Comparison of ENCODE assay signal across 14 cellular contexts in the genomic region with DNA sequence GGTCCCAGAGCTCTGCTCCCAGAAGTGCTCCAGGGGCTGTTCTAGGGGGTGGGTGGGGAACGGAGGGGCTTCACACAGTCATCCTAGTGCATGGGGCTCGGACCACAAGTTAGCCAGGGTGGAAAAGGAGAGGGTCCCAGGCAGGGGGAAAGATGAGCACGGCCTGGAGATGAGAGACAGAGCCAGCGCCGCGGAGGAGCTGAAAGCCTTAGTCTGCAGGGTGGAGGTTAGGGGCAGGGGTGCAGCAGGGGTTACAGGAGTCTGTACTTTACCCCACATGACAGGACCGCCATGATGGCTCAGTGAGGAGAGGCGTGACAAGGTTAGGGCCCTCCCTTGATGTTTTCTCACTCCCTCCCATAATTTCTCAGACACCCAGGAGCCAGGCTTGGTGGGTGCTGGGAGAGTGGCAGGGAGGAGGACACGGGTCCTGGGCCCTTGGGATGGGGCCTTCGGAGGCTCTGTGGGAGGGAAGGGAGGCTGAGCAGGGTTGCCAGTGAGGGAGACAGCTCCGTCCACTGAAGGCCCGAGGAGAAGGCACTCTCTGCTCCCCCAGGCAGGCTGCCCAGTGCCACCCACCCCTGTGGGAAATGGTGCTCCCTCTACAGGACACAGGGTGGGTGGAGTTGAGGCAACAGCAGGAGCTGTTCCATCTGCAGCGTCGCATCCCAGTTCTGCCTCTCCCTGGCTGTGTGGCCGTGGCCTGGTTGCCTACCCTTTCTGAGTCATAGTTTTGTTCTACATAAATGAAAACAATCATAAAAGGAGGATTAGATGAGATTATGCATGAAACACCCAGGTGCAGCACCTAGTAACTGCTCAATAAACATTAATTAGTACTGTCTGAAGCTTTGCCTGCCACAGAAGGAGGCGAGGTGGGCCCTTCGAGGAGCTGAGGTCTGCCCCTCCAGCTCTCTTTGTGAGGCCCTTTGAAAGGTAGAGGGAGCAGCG.
DNase-seq lines count a peak whose midpoint lies in the region; ATAC-seq and TF ChIP-seq lines count a peak whose summit lies in the region.
"Had no signal": no experiment of that assay in that cellular context is flagged by ENCODE, and none has a peak within 500 bp of the region (broad histone marks: within the 10 kb centered on the region; RNA-seq: fewer than 3 reads in every experiment).

No MANE protein-coding gene starts in this region.

- H3K4me1 ChIP-seq in right cardiac atrium (ENCODE audit: control insufficient read depth, insufficient read depth, low read length) (no peaks in the 10 kb centered on the region), Panc1 (ENCODE audit: control insufficient read depth, insufficient read depth, low read length) (no peaks in the 10 kb centered on the region; the same call in 1 of the 2 replicates), smooth muscle cell (ENCODE audit: low read depth) (no peaks in the 10 kb centered on the region)

- H3K27ac ChIP-seq in right cardiac atrium (ENCODE audit: low read length) (no peak overlapping the region), Panc1 (ENCODE audit: low read length) (no peak overlapping the region), smooth muscle cell (ENCODE audit: low read depth) (no peak overlapping the region)

- WGBS in right cardiac atrium: 88% methylated on average over 18 of the region's 18 CpGs
- WGBS in smooth muscle cell (ENCODE audit: low lambda C conversion rate): 81% methylated on average over 18 of the region's 18 CpGs

- TF ChIP-seq CTCF in Panc1 (IDR thresholded peaks at IDR 0.05) (no peak), fibroblast of villous mesenchyme (IDR thresholded peaks at IDR 0.05; ENCODE audit: insufficient read depth, low read depth, low read length) (peak; percentile 41), smooth muscle cell (IDR thresholded peaks at IDR 0.05; ENCODE audit: borderline replicate concordance, insufficient read depth, poor library complexity, severe bottlenecking) (peak; percentile 16)

- BruUV-seq in Panc1 (replicated peaks; lab: Mats Ljungman, UMichigan): no TSS peak

- POLR2A ChIA-PET in Panc1 (lab: Charles Lee): no interaction called here

- H3K4me3 ChIP-seq in right cardiac atrium (ENCODE audit: low read length): no peak overlapping the region
- H3K4me3 ChIP-seq in Panc1 (ENCODE audit: low read depth in 2 of 2, low read length in 2 of 2): no peak overlapping the region
- H3K4me3 ChIP-seq in fibroblast of villous mesenchyme (ENCODE audit: low read depth, low read length): no peak overlapping the region
- no peak overlapping the region for H3K4me3 ChIP-seq in smooth muscle cell

- in situ Hi-C loops in Panc1 (cut with HindIII; ENCODE audit: low pct_unique_long_range_greater_than_20kb, low sequenced_read_pairs): no loop called here

- H4K20me1 ChIP-seq in smooth muscle cell (ENCODE audit: low read depth): no peaks in the 10 kb centered on the region

- no peak overlapping the region for H3K4me2 ChIP-seq in smooth muscle cell

- ATAC-seq in right cardiac atrium (no peak), Right ventricle myocardium superior (ENCODE audit: poor library complexity) (no peak), Panc1 (peak; percentile 78), HG03095 (IDR thresholded peaks at IDR 0.05; ENCODE audit: unreplicated experiment) (no peak)

- no peaks in the 10 kb centered on the region for H3F3A ChIP-seq in smooth muscle cell (ENCODE audit: low read depth)

- H3K27me3 ChIP-seq in right cardiac atrium (ENCODE audit: control insufficient read depth, insufficient read depth) (no peaks in the 10 kb centered on the region), Panc1 (ENCODE audit: control insufficient read depth, insufficient read depth, low read length) (no peaks in the 10 kb centered on the region), smooth muscle cell (ENCODE audit: low read depth) (no peaks in the 10 kb centered on the region)

- DNase-seq in right cardiac atrium: peak in 2 of 3 donors; percentile 7 to 18
- no peak for DNase-seq in Right ventricle myocardium superior
- DNase-seq in Panc1 (ENCODE audit: low read depth, low spot score): no peak
- peak; percentile 59 for DNase-seq in fibroblast of villous mesenchyme (ENCODE audit: low read depth)
- no peak for DNase-seq in smooth muscle cell (lab: John Stamatoyannopoulos, UW; ENCODE audit: unreplicated experiment)
- no peak for DNase-seq in KG1 (lab: John Stamatoyannopoulos, UW)
- no peak for DNase-seq in T-helper 1 cell
- DNase-seq: activated T-cell treated with anti-CD3 and anti-CD28 coated beads for 4 hours; anterior cingulate cortex; C1 segment of cervical spinal cord; SIG-M5; stimulated activated CD4-positive, alpha-beta T cell treated with anti-CD3 and anti-CD28 coated beads, Interleukin-2, amount 100 ng/mL, for 48 hours; stimulated activated naive CD4-positive, alpha-beta T cell had no signal

- no peak overlapping the region for H3K9ac ChIP-seq in smooth muscle cell (ENCODE audit: low read depth)

- intact Hi-C loops in right cardiac atrium (cut with DNase I) (no loop called here), Right ventricle myocardium superior (cut with DNase I) (no loop called here), Panc1 (cut with micrococcal nuclease; ENCODE audit: unreplicated experiment) (no loop called here)

- no peaks in the 10 kb centered on the region for H3K79me2 ChIP-seq in smooth muscle cell (ENCODE audit: low read depth)

- no peaks in the 10 kb centered on the region for H3K9me3 ChIP-seq in right cardiac atrium (ENCODE audit: control insufficient read depth, low read length)
- no peaks in the 10 kb centered on the region for H3K9me3 ChIP-seq in Panc1 (ENCODE audit: control insufficient read depth, insufficient read depth, low read depth, low read length)
- no peaks in the 10 kb centered on the region for H3K9me3 ChIP-seq in smooth muscle cell (replicated peaks; ENCODE audit: low read depth)

- no peak overlapping the region for H2AFZ ChIP-seq in smooth muscle cell (ENCODE audit: low read depth)

- H3K36me3 ChIP-seq in Panc1 (ENCODE audit: control insufficient read depth, insufficient read depth, low read length) (no peaks in the 10 kb centered on the region), smooth muscle cell (ENCODE audit: low read depth) (no peaks in the 10 kb centered on the region)

- CTCF ChIA-PET in Panc1 (lab: Charles Lee): interaction anchor here (0.7 to 1.0 kb wide), 2 partner anchors 9 to 68 kb away, joined by 3 to 4 read pairs; no protein-coding TSS in a partner anchor

Comparison
In these comparisons a context has a peak if more than half of its experiments do, and no peak if none do; other contexts are left out.
1. DNase-seq: peak in right cardiac atrium (2 of 3) and fibroblast of villous mesenchyme (single experiment); none in Right ventricle myocardium superior (single experiment), Panc1 (single experiment), smooth muscle cell (single experiment), KG1 (single experiment) and T-helper 1 cell (0 of 5).